In the genomic region with DNA sequence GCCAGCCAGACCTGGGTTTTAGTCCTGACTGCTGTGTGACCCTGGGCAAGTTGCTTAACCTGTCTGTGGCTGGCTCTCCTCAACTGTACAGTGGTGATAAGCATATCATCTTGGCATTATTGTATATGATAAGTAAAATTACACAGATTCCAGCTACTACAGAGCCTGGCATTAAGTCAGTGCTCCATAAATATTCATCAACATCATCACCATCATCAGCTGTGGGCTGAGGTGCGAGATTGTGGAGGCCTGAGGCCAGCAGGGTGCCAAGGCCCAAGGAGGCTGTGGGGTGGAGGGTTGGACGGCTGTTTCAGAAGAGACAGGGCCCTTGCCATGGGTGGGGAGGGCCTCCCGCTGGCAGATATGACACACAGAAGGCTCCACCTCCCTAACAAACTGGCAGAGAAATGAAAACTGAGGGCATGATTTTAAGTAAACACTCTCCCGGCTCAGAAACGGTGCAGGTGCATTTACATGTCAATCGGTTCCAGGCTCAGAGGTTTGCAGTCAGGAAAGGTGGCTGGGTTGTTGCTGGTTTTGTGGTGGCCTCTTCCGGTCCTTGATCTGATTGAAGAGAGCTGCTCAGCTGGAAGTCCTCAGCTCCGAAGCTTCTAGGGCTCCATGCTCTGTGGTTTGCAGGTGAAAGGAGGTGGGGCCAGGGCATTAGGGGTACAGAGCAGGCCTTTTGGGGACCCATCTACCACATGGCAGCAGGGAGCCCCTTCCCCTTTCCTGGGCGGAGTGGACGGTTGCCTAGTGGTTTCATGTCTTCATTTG, we compare ENCODE assay signal across 8 cellular contexts. TPM values are rescaled to one million over a fixed set of nuclear protein-coding genes. Genes with fewer than 3 reads are reported as not detected.
DNase-seq lines count a peak whose midpoint lies in the region; ATAC-seq, FAIRE-seq and TF ChIP-seq lines count a peak whose summit lies in the region.

No MANE protein-coding gene starts in this region.

- no peaks in the 10 kb centered on the region; the same call in 1 of the 2 replicates for H3K79me1 ChIP-seq in H1 (ENCODE audit: low read depth, low read length)

- H3K9me3 ChIP-seq in H1 (ENCODE audit: insufficient read depth in 2 of 2, low read depth in 1 of 2, low read length in 1 of 2) (no peaks in the 10 kb centered on the region), tibial nerve (no peaks in the 10 kb centered on the region)

- WGBS in H1 (ENCODE audit: extremely low coverage in 1 of 2, insufficient coverage in 1 of 2, insufficient read length in 1 of 2, insufficient replicate concordance in 2 of 2, low coverage in 1 of 2, low lambda C conversion rate in 2 of 2, missing lambda C conversion rate in 1 of 2), 2 experiments = 63% methylated on average over 10 of the region's 10 CpGs; no CpG with 5 or more reads in 1 of the 2 experiments
- 48 to 55% methylated on average over 8 to 10 of the region's 10 CpGs for WGBS in tibial nerve, 2 donors

- H3K27me3 ChIP-seq in H1 (replicated peaks in 1 of 4; ENCODE audit: control insufficient read depth in 3 of 4, extremely low read depth in 1 of 4, insufficient read depth in 3 of 4, low read length in 3 of 4) = no peaks in the 10 kb centered on the region
- no peaks in the 10 kb centered on the region for H3K27me3 ChIP-seq in tibial nerve

- 0 out of 2 replicates have a peak overlapping the region, but pooled peaks have one; percentile 29 for H2BK15ac ChIP-seq in H1 (ENCODE audit: low read length)

- CTCF ChIA-PET in H1 (lab: Charles Lee; ENCODE audit: partially characterized antibody) = interaction anchor here (0.8 to 2.2 kb wide), 5 partner anchors 14 to 61 kb away, joined by 3 to 6 read pairs (median 3); no protein-coding TSS in a partner anchor

- H3K4me3 ChIP-seq in H1 (ENCODE audit: extremely low read depth in 1 of 4, insufficient read depth in 2 of 4, low read depth in 3 of 4, low read length in 4 of 4) = no peak overlapping the region
- H3K4me3 ChIP-seq in tibial nerve = no peak overlapping the region

- TF ChIP-seq POLR2A in H1 (IDR thresholded peaks at IDR 0.05; ENCODE audit: control extremely low read depth in 1 of 2, low read depth in 2 of 2, low read length in 2 of 2) = no peak
- no peak for TF ChIP-seq POLR2A in tibial nerve (IDR thresholded peaks at IDR 0.05)

- H3K27ac ChIP-seq in H1 (ENCODE audit: low read depth, low read length) (no peak overlapping the region), tibial nerve (peak overlapping the region in 3 of 4 donors; percentile 59 to 89 (median 82))

- H3K14ac ChIP-seq in H1 (ENCODE audit: insufficient read length) = no peak overlapping the region

- H4K5ac ChIP-seq in H1 (ENCODE audit: insufficient read length, low read depth, low read length) = no peak overlapping the region

- peak overlapping the region; percentile 80; the same call in 1 of the 2 replicates for H2BK12ac ChIP-seq in H1 (ENCODE audit: low read depth, low read length)

- no peak for TF ChIP-seq EP300 in H1 (IDR thresholded peaks at IDR 0.05; ENCODE audit: borderline replicate concordance in 1 of 2, low read depth in 2 of 2, low read length in 2 of 2)
- no peak for TF ChIP-seq EP300 in tibial nerve (IDR thresholded peaks at IDR 0.05)

- FAIRE-seq in H1 (lab: Jason Lieb, UNC) = no peak

- no peak overlapping the region for H3K9ac ChIP-seq in H1 (replicated peaks in 1 of 4; ENCODE audit: extremely low read depth in 1 of 4, low read depth in 3 of 4, low read length in 3 of 4)

- H3K23me2 ChIP-seq in H1 (ENCODE audit: low read depth, low read length) = no peaks in the 10 kb centered on the region

- H4K20me1 ChIP-seq in H1 (replicated peaks in 1 of 2; ENCODE audit: control insufficient read depth in 1 of 2, insufficient read depth in 2 of 2, low read length in 2 of 2) = no peaks in the 10 kb centered on the region

- no peak for TF ChIP-seq CTCF in H1 (IDR thresholded peaks at IDR 0.05; ENCODE audit: control extremely low read depth in 1 of 3, insufficient read depth in 1 of 3, low read depth in 1 of 3, low read length in 3 of 3)
- TF ChIP-seq CTCF in tibial nerve (IDR thresholded peaks at IDR 0.05) = no peak

- H3K4me1 ChIP-seq in H1 (replicated peaks in 1 of 4; ENCODE audit: control insufficient read depth in 3 of 4, insufficient read depth in 4 of 4, low read length in 3 of 4) = peaks cover 5 to 20% (median 11%) of the 10 kb centered on the region in 4 experiments
- peaks cover 0 to 53% (median 41%) of the 10 kb centered on the region in 4 donors for H3K4me1 ChIP-seq in tibial nerve

- peak; percentile 40 for DNase-seq in Daoy (ENCODE audit: low read depth)
- DNase-seq in T-helper 1 cell = peak; percentile 33 to 87 (median 52)
- no peak for DNase-seq in H1 (ENCODE audit: low read depth in 1 of 2, low spot score in 2 of 2)
- DNase-seq in tibial nerve (ENCODE audit: low spot score in 2 of 2) = no peak
- DNase-seq in AML-193 (lab: John Stamatoyannopoulos, UW) = no peak
- DNase-seq in EL = no peak

- no peak overlapping the region for H2BK20ac ChIP-seq in H1 (ENCODE audit: low read length)

- no peak for TF ChIP-seq RAD21 in H1 (IDR thresholded peaks at IDR 0.05 in 1 of 2, conservative IDR thresholded peaks at IDR 0.05 in 1 of 2; ENCODE audit: low read depth in 2 of 2, low read length in 2 of 2)

- H3K79me2 ChIP-seq in H1 (ENCODE audit: control insufficient read depth in 1 of 2, insufficient read depth in 2 of 2, low read length in 2 of 2) = no peaks in the 10 kb centered on the region

- H4K8ac ChIP-seq in H1 (ENCODE audit: extremely low read depth, insufficient read depth, low read length) = no peak overlapping the region

- H3K36me3 ChIP-seq in H1 (ENCODE audit: control insufficient read depth in 2 of 4, insufficient read depth in 4 of 4, low read length in 3 of 4) (no peaks in the 10 kb centered on the region), tibial nerve (no peaks in the 10 kb centered on the region)

- peak overlapping the region; percentile 59 for H4K91ac ChIP-seq in H1 (replicated peaks; ENCODE audit: insufficient read length, low read length)

- ATAC-seq in HG02870 (IDR thresholded peaks at IDR 0.05; ENCODE audit: unreplicated experiment) = peak; percentile 66
- no peak for ATAC-seq in HG03457 (IDR thresholded peaks at IDR 0.05; ENCODE audit: unreplicated experiment)

- H3K18ac ChIP-seq in H1 (ENCODE audit: extremely low read depth, low read length) = 0 out of 2 replicates have a peak overlapping the region, but pooled peaks have one; percentile 56

- H2AK5ac ChIP-seq in H1 (ENCODE audit: low read depth, low read length) = no peak overlapping the region

- no peak overlapping the region for H2BK5ac ChIP-seq in H1 (ENCODE audit: low read depth, low read length)

- POLR2A ChIA-PET in H1 (lab: Charles Lee; ENCODE audit: partially characterized antibody) = interaction anchor here (0.7 to 1.3 kb wide), 4 partner anchors 10 to 46 kb away, joined by 3 to 5 read pairs (median 3); partner anchors contain the start of gene CRYGN

- H2AFZ ChIP-seq in H1 (ENCODE audit: low read length) = no peak overlapping the region

- H3K56ac ChIP-seq in H1 (replicated peaks; ENCODE audit: insufficient read length, low read depth, low read length) = no peak overlapping the region

- H2BK120ac ChIP-seq in H1 (replicated peaks; ENCODE audit: low read depth, low read length) = no peak overlapping the region

- peak overlapping the region in 1 of 2 experiments; percentile 25; a peak in 1 of 4 replicates for H3K4me2 ChIP-seq in H1 (ENCODE audit: insufficient read depth in 1 of 2, low read depth in 2 of 2, low read length in 2 of 2)

- H3K23ac ChIP-seq in H1 (ENCODE audit: insufficient read length) = no peak overlapping the region

- no peak overlapping the region for H3K4ac ChIP-seq in H1 (replicated peaks; ENCODE audit: insufficient read length, low read depth, low read length)

TF ChIP-seq in H1, 55 proteins besides CTCF, POLR2A, EP300 and RAD21:
- TF ChIP-seq CHD2 (IDR thresholded peaks at IDR 0.05; ENCODE audit: low read length) (no peak), KDM1A (IDR thresholded peaks at IDR 0.05; ENCODE audit: borderline replicate concordance, low read length) (peak; percentile 60; the same call in 1 of the 2 replicates)

RNA-seq across cellular contexts. Expression of gene CRYGN, which starts 10.2 kb away (rescaled TPM):
- total RNA-seq in Daoy (2014; rRNA removed; shearing (Covaris generic)) = 0.17 TPM in 1 of 2 replicates, not detected in the other
- total RNA-seq in H1 (2021; fragmentation: NEBNext Ultra II Directional; extraction: Animal tissue kit (Norgen Biotek cat#: 25700)) = 1.0 and 1.6 TPM in 2 replicates
- polyA plus RNA-seq in H1 (2011; rRNA removed) = 0.98 and 1.3 TPM in 2 replicates
- polyA plus RNA-seq in H1 (2011; cell fraction: cytosol; rRNA removed) = 0.81 TPM
- polyA plus RNA-seq in H1 (2011; cell fraction: nucleus; rRNA removed) = 4.0 TPM
- polyA plus RNA-seq in H1 (2012, experiment 1 of 2) = 0.43 to 1.7 TPM (median 1.5 TPM) in 4 replicates
- polyA plus RNA-seq in H1 (2012, experiment 2 of 2) = 0.07 TPM
- 0.57 TPM for polyA plus RNA-seq in H1 (2013, experiment 1 of 2)
- 0.42 TPM for polyA plus RNA-seq in H1 (2013, experiment 2 of 2)
- 0.80 and 2.0 TPM in 2 replicates for polyA minus RNA-seq in H1 (2011; rRNA and poly(A)+ RNA removed)
- polyA minus RNA-seq in H1 (2011; cell fraction: cytosol; rRNA and poly(A)+ RNA removed) = not detected
- polyA minus RNA-seq in H1 (2011; cell fraction: nucleus; rRNA and poly(A)+ RNA removed) = 2.5 TPM
- total RNA-seq in tibial nerve = 1 to 10 TPM in 1 of 4 donors, under 1 TPM in 2, not detected in 1; 0.59 to 1.5 (median 0.87) TPM

RNA-seq across cellular contexts. Expression of gene WDR86, which starts 19.9 kb away (rescaled TPM):
- total RNA-seq in Daoy (2014; rRNA removed; shearing (Covaris generic)) = 0.06 and 0.48 TPM in 2 replicates
- 14.9 and 15.8 TPM in 2 replicates for total RNA-seq in H1 (2021; fragmentation: NEBNext Ultra II Directional; extraction: Animal tissue kit (Norgen Biotek cat#: 25700))
- 12.7 and 22.1 TPM in 2 replicates for polyA plus RNA-seq in H1 (2011; rRNA removed)
- 16.7 TPM for polyA plus RNA-seq in H1 (2011; cell fraction: cytosol; rRNA removed)
- polyA plus RNA-seq in H1 (2011; cell fraction: nucleus; rRNA removed) = 81.5 TPM
- polyA plus RNA-seq in H1 (2012, experiment 1 of 2) = 7.7 to 11.9 TPM (median 10.0 TPM) in 4 replicates
- 5.0 TPM for polyA plus RNA-seq in H1 (2012, experiment 2 of 2)
- polyA plus RNA-seq in H1 (2013, experiment 1 of 2) = 7.4 TPM
- 7.4 TPM for polyA plus RNA-seq in H1 (2013, experiment 2 of 2)
- polyA minus RNA-seq in H1 (2011; rRNA and poly(A)+ RNA removed) = 12.4 and 18.2 TPM in 2 replicates
- polyA minus RNA-seq in H1 (2011; cell fraction: cytosol; rRNA and poly(A)+ RNA removed) = 10.6 TPM
- polyA minus RNA-seq in H1 (2011; cell fraction: nucleus; rRNA and poly(A)+ RNA removed) = 30.4 TPM
- 100 to 1,000 TPM in 2 of 4 donors, 10 to 100 TPM in 2; 82.9 to 142 (median 115) TPM for total RNA-seq in tibial nerve

Comparison
In these comparisons a context has a peak if more than half of its experiments do, and no peak if none do; other contexts are left out.
1. DNase-seq: peak in Daoy (single experiment) and T-helper 1 cell (5 of 5); none in H1 (0 of 2), tibial nerve (0 of 2), AML-193 (0 of 2) and EL (single experiment).
2. RNA of gene WDR86, which starts 19.9 kb away (total RNA-seq): 82.9 to 142 TPM in tibial nerve and 14.9 to 15.8 TPM in H1; 0.06 to 0.48 TPM in Daoy; every median in the first group is over 10 times any median in the second.